Comparison of ENCODE assay signal across 10 cellular contexts in the genomic region with DNA sequence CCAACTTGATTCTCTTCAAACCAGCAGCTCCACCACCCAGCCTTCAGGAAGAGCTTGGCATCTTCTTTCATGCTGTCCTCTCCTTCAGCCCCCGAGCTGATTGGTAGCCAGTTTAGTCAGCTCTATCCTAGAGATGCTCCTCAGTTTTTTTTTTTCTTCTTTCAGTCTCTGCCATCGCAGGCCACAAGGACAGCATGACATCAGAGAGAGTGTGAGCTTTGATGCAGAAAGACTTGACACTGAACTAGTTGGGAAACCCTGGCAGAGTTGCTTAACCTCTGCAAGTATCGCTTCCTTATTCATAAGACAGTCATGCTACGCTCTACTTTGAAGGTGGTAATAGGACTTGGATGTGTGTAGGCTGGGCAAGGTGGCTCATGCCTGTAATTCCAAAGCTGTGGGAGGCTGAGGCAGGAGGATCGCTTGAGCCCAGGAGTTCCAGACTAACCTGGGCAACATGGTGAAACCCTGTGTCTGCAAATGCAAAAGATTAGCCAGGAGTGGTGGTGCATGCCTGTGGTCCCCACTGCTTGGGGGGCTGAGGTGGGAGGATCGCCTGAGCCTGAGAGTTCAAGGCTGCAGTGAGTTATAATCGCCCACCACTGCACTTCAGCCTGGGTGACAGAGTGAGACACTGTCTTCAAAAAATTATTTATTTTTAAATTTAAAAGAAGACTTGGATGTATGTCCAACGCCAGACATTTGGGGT. TPM values are rescaled to one million over a fixed set of nuclear protein-coding genes. Genes with fewer than 3 reads are reported as not detected.
DNase-seq lines count a peak whose midpoint lies in the region; ATAC-seq and TF ChIP-seq lines count a peak whose summit lies in the region.
"Had no signal": no experiment of that assay in that cellular context is flagged by ENCODE, and none has a peak within 500 bp of the region (broad histone marks: within the 10 kb centered on the region; RNA-seq: fewer than 3 reads in every experiment).

No MANE protein-coding gene starts in this region.

- H3K23ac ChIP-seq in mesenchymal stem cell (ENCODE audit: low read length in 2 of 2), result no peak overlapping the region

- peaks cover 26% of the 10 kb centered on the region for H3K27me3 ChIP-seq in gastroesophageal sphincter
- H3K27me3 ChIP-seq in mesenchymal stem cell (ENCODE audit: control insufficient read depth in 1 of 2, insufficient read depth in 1 of 2, low read length in 2 of 2), result peaks cover 0 to 41% of the 10 kb centered on the region in 2 experiments
- H3K27me3 ChIP-seq: body of pancreas had no signal

- no peaks in the 10 kb centered on the region for H3K36me3 ChIP-seq in gastroesophageal sphincter
- no peaks in the 10 kb centered on the region for H3K36me3 ChIP-seq in mesenchymal stem cell (ENCODE audit: control insufficient read depth in 1 of 2, insufficient read depth in 2 of 2, low read depth in 1 of 2, low read length in 2 of 2)

- H2AFZ ChIP-seq in mesenchymal stem cell (ENCODE audit: low read depth, low read length), result no peak overlapping the region

- H3K9me3 ChIP-seq in gastroesophageal sphincter (no peaks in the 10 kb centered on the region), mesenchymal stem cell (ENCODE audit: control insufficient read depth, low read length) (peaks cover 5% of the 10 kb centered on the region)
- H3K9me3 ChIP-seq: body of pancreas had no signal

- H3K4me1 ChIP-seq in gastroesophageal sphincter (no peaks in the 10 kb centered on the region), mesenchymal stem cell (ENCODE audit: control insufficient read depth, insufficient read depth, low read depth, low read length) (no peaks in the 10 kb centered on the region)
- H3K4me1 ChIP-seq: body of pancreas had no signal

- ATAC-seq in GM19397 (IDR thresholded peaks at IDR 0.05; ENCODE audit: unreplicated experiment) (peak; percentile 70), HG03378 (IDR thresholded peaks at IDR 0.05; ENCODE audit: unreplicated experiment) (peak; percentile 91), gastroesophageal sphincter (peak; percentile 44)
- ATAC-seq: body of pancreas had no signal

- no peaks in the 10 kb centered on the region for H3K79me1 ChIP-seq in mesenchymal stem cell (replicated peaks; ENCODE audit: low read length, poor library complexity, severe bottlenecking)

- no peak overlapping the region for H2AK5ac ChIP-seq in mesenchymal stem cell (ENCODE audit: low read length, severe bottlenecking)

- no peak overlapping the region for H4K8ac ChIP-seq in mesenchymal stem cell (ENCODE audit: low read length)

- 55 to 73% methylated on average over 2 to 8 of the region's 8 CpGs for WGBS in gastroesophageal sphincter (ENCODE audit: low coverage in 1 of 2), 2 donors
- WGBS in mesenchymal stem cell, result 84% methylated on average over 6 of the region's 8 CpGs

- no peak overlapping the region for H3K18ac ChIP-seq in mesenchymal stem cell (ENCODE audit: low read depth in 1 of 2, low read length in 2 of 2)

- H3K9ac ChIP-seq in mesenchymal stem cell (ENCODE audit: low read length), result no peak overlapping the region

- no peak for TF ChIP-seq EP300 in gastroesophageal sphincter (IDR thresholded peaks at IDR 0.05)

- no peak overlapping the region for H4K91ac ChIP-seq in mesenchymal stem cell (ENCODE audit: low read length)

- H3K4ac ChIP-seq in mesenchymal stem cell (ENCODE audit: low read depth in 1 of 2, low read length in 2 of 2), result no peak overlapping the region

- TF ChIP-seq POLR2A in gastroesophageal sphincter (IDR thresholded peaks at IDR 0.05), result no peak

- no peak overlapping the region for H3K27ac ChIP-seq in gastroesophageal sphincter
- no peak overlapping the region for H3K27ac ChIP-seq in mesenchymal stem cell (ENCODE audit: low read length, poor library complexity, severe bottlenecking)

- no peak overlapping the region for H3K4me2 ChIP-seq in mesenchymal stem cell (ENCODE audit: low read length, poor library complexity, severe bottlenecking)

- DNase-seq in AML-193 (lab: John Stamatoyannopoulos, UW) (peak; percentile 99 to 100), NCI-H1436 (lab: John Stamatoyannopoulos, UW) (no peak), mesenchymal stem cell (no peak), NCI-H748 treated with DMSO at 0.1 percent for 48 hours (lab: John Stamatoyannopoulos, UW) (no peak), T-helper 2 cell (no peak)

- no peak overlapping the region for H2BK5ac ChIP-seq in mesenchymal stem cell (ENCODE audit: low read depth, low read length, poor library complexity, severe bottlenecking)

- H2BK12ac ChIP-seq in mesenchymal stem cell (ENCODE audit: low read length in 2 of 2), result no peak overlapping the region

- no peak overlapping the region for H3K14ac ChIP-seq in mesenchymal stem cell (ENCODE audit: low read length in 2 of 2)

- H2BK15ac ChIP-seq in mesenchymal stem cell (ENCODE audit: low read depth, poor library complexity, severe bottlenecking), result no peak overlapping the region

- no peak for TF ChIP-seq CTCF in gastroesophageal sphincter (IDR thresholded peaks at IDR 0.05)

- no peak overlapping the region for H3K4me3 ChIP-seq in gastroesophageal sphincter
- no peak overlapping the region for H3K4me3 ChIP-seq in mesenchymal stem cell (ENCODE audit: insufficient read depth in 1 of 2, low read depth in 1 of 2, low read length in 2 of 2)
- H3K4me3 ChIP-seq: body of pancreas had no signal

- no peak overlapping the region for H2BK120ac ChIP-seq in mesenchymal stem cell (ENCODE audit: low read depth, low read length)

RNA-seq across cellular contexts. Expression of a gene that starts 2.6 kb away (rescaled TPM):
- total RNA-seq in gastroesophageal sphincter, result 1 to 10 TPM in 1 of 4 donors, under 1 TPM in 1, not detected in 2; 0.67 to 1.0 TPM
- not detected for polyA plus RNA-seq in mesenchymal stem cell (2013, experiment 1 of 2)
- not detected for polyA plus RNA-seq in mesenchymal stem cell (2013, experiment 2 of 2)
- total RNA-seq: body of pancreas, mesothelial cell of epicardium had no signal

RNA-seq across cellular contexts. Expression of a gene that starts 17.3 kb away (rescaled TPM):
- 1 to 10 TPM in 1 of 4 donors, under 1 TPM in 1, not detected in 2; 0.54 to 2.3 TPM for total RNA-seq in gastroesophageal sphincter
- not detected for polyA plus RNA-seq in mesenchymal stem cell (2013, experiment 1 of 2)
- not detected for polyA plus RNA-seq in mesenchymal stem cell (2013, experiment 2 of 2)
- total RNA-seq: mesothelial cell of epicardium had no signal

RNA-seq across cellular contexts. Expression of a gene that starts 38.7 kb away (rescaled TPM):
- total RNA-seq in gastroesophageal sphincter, result not detected
- not detected for polyA plus RNA-seq in mesenchymal stem cell (2013, experiment 1 of 2)
- not detected for polyA plus RNA-seq in mesenchymal stem cell (2013, experiment 2 of 2)
- total RNA-seq: body of pancreas, mesothelial cell of epicardium had no signal

Comparison
In these comparisons a context has a peak if more than half of its experiments do, and no peak if none do; other contexts are left out.
1. DNase-seq: peak in AML-193 (2 of 2); none in NCI-H1436 (single experiment), mesenchymal stem cell (single experiment), NCI-H748 treated with DMSO at 0.1 percent for 48 hours (single experiment) and T-helper 2 cell (0 of 5).
2. Peak in every context shown above with its lines, with median percentiles within 50 percentile points of each other: ATAC-seq.